ENCODE assay signal across 2 cellular contexts in genomic region chr1:15765495-15766194, GRCh38.
TF ChIP-seq lines count a peak whose summit lies in the region.

No MANE protein-coding gene starts in this region.

TF ChIP-seq in SK-N-SH treated with all-trans-retinoic acid at 6 μM for 48 hours, 23 proteins besides CTCF, POLR2A, EP300 and RAD21:
- no peak for TF ChIP-seq RARB (CRISPR knock-in tag; IDR thresholded peaks at IDR 0.05)
- TF ChIP-seq TOX (CRISPR knock-in tag; IDR thresholded peaks at IDR 0.05; ENCODE audit: borderline replicate concordance): no peak
- no peak for TF ChIP-seq SNAI2 (CRISPR knock-in tag; IDR thresholded peaks at IDR 0.05)
- no peak for TF ChIP-seq CSRNP3 (CRISPR knock-in tag; IDR thresholded peaks at IDR 0.05)
- no peak for TF ChIP-seq ZFP30 (CRISPR knock-in tag; IDR thresholded peaks at IDR 0.05)
- no peak for TF ChIP-seq PATZ1 (CRISPR knock-in tag; IDR thresholded peaks at IDR 0.05; ENCODE audit: borderline replicate concordance)
- no peak for TF ChIP-seq GLIS3 (CRISPR knock-in tag; IDR thresholded peaks at IDR 0.05)
- no peak for TF ChIP-seq CREB5 (CRISPR knock-in tag; IDR thresholded peaks at IDR 0.05; ENCODE audit: low read depth)
- TF ChIP-seq BACH2 (CRISPR knock-in tag; IDR thresholded peaks at IDR 0.05; ENCODE audit: borderline replicate concordance): no peak
- TF ChIP-seq ZNF8 (CRISPR knock-in tag; IDR thresholded peaks at IDR 0.05): no peak
- no peak for TF ChIP-seq ARNTL (CRISPR knock-in tag; IDR thresholded peaks at IDR 0.05; ENCODE audit: borderline replicate concordance, low read depth)
- no peak for TF ChIP-seq ISL1 (CRISPR knock-in tag; IDR thresholded peaks at IDR 0.05)
- no peak for TF ChIP-seq ESRRG (CRISPR knock-in tag; IDR thresholded peaks at IDR 0.05)
- no peak for TF ChIP-seq ZC3H10 (CRISPR knock-in tag; IDR thresholded peaks at IDR 0.05)
- TF ChIP-seq OSR1 (CRISPR knock-in tag; IDR thresholded peaks at IDR 0.05): no peak
- no peak for TF ChIP-seq TCF4 (CRISPR knock-in tag; IDR thresholded peaks at IDR 0.05; ENCODE audit: borderline replicate concordance)
TF ChIP-seq in SK-N-SH treated with all-trans-retinoic acid at 6 μM for 48 hours: peak in this region for 0.

TF ChIP-seq in SK-N-SH, 30 proteins besides CTCF, POLR2A, EP300 and RAD21:
- TF ChIP-seq MEF2A (IDR thresholded peaks at IDR 0.05; ENCODE audit: borderline replicate concordance, low read depth) (no peak), SIN3A (IDR thresholded peaks at IDR 0.05; ENCODE audit: borderline replicate concordance, low read depth, low read length) (no peak), MAX (IDR thresholded peaks at IDR 0.05; ENCODE audit: low read depth) (no peak), NRF1 (IDR thresholded peaks at IDR 0.05; ENCODE audit: low read depth, low read length) (no peak), FOSL2 (IDR thresholded peaks at IDR 0.05; ENCODE audit: borderline replicate concordance, low read depth) (no peak; the same call in 1 of the 2 replicates), GATA2 (CRISPR knock-in tag; IDR thresholded peaks at IDR 0.05) (no peak), TEAD4 (IDR thresholded peaks at IDR 0.05; ENCODE audit: borderline replicate concordance, insufficient read depth) (no peak), PBX3 (IDR thresholded peaks at IDR 0.05) (no peak), SMC3 (IDR thresholded peaks at IDR 0.05; ENCODE audit: low read depth, low read length) (no peak), USF1 (IDR thresholded peaks at IDR 0.05; ENCODE audit: borderline replicate concordance, low read depth) (no peak), ZBTB33 (IDR thresholded peaks at IDR 0.05; ENCODE audit: borderline replicate concordance, low read depth) (no peak), GABPA (IDR thresholded peaks at IDR 0.05; ENCODE audit: low read depth) (no peak), RCOR1 (IDR thresholded peaks at IDR 0.05; ENCODE audit: low read length) (no peak), FOXM1 (IDR thresholded peaks at IDR 0.05; ENCODE audit: low read depth) (no peak)
